ENCODE assay signal across 22 cellular contexts in genomic region chr15:101065570-101066221, GRCh38.
A peak's percentile ranks its signal among the peaks of the same experiment; 100 is the strongest.
DNase-seq lines count a peak whose midpoint lies in the region; ATAC-seq and TF ChIP-seq lines count a peak whose summit lies in the region.
"Had no signal": no experiment of that assay in that cellular context is flagged by ENCODE, and none has a peak within 500 bp of the region (broad histone marks: within the 10 kb centered on the region; RNA-seq: fewer than 3 reads in every experiment).

No MANE protein-coding gene starts in this region.

- DNase-seq in chondrocyte (ENCODE audit: low spot score): peak; percentile 90
- no peak for DNase-seq in mesenchymal stem cell
- peak; percentile 54 for DNase-seq in sciatic nerve (ENCODE audit: low spot score)
- DNase-seq in aorta: peak; percentile 39 to 68
- DNase-seq in naive thymus-derived CD4-positive, alpha-beta T cell: no peak
- no peak for DNase-seq in stimulated activated CD4-positive, alpha-beta T cell treated with anti-CD3 and anti-CD28 coated beads, Interleukin-2, amount 100 ng/mL, for 24 hours
- no peak for DNase-seq in hippocampal formation (lab: John Stamatoyannopoulos, UW)
- DNase-seq: CD8-positive, alpha-beta T cell; DMS 273 treated with DMSO at 0.1 percent for 48 hours; DMS79; EL; GDM1; HCEC 1CT; IMR-90; KG1; MG63; NCI-H2029; NCI-H446; NCI-H524 treated with DMSO at 0.1 percent for 48 hours; NCI-H774 had no signal

- H3K9me3 ChIP-seq in mesenchymal stem cell (ENCODE audit: control insufficient read depth, low read length) (no peaks in the 10 kb centered on the region), aorta (ENCODE audit: control insufficient read depth, low read length) (no peaks in the 10 kb centered on the region)
- H3K9me3 ChIP-seq in naive thymus-derived CD4-positive, alpha-beta T cell (ENCODE audit: control insufficient read depth in 2 of 3, low read length in 3 of 3): no peaks in the 10 kb centered on the region
- H3K9me3 ChIP-seq: MG63, SJSA1 had no signal

- no peak overlapping the region for H3K4me3 Mint-ChIP-seq in chondrocyte (ENCODE audit: unreplicated experiment)
- H3K4me3 Mint-ChIP-seq in naive thymus-derived CD4-positive, alpha-beta T cell: no peak overlapping the region
- H3K4me3 Mint-ChIP-seq: CD8-positive, alpha-beta T cell had no signal

- no peak overlapping the region for H3K9ac ChIP-seq in mesenchymal stem cell (ENCODE audit: low read length)

- ATAC-seq in sciatic nerve (no peak), aorta (ENCODE audit: low FRiP score) (no peak)
- no peak for ATAC-seq in naive thymus-derived CD4-positive, alpha-beta T cell
- ATAC-seq: CD8-positive, alpha-beta T cell had no signal

- 95% methylated on average over 28 of the region's 28 CpGs for WGBS in mesenchymal stem cell
- 97% methylated on average over 28 of the region's 28 CpGs for WGBS in aorta, 2 donors

- H2AK5ac ChIP-seq in mesenchymal stem cell (ENCODE audit: low read length, severe bottlenecking): no peak overlapping the region

- no peaks in the 10 kb centered on the region for H3K27me3 Mint-ChIP-seq in chondrocyte (ENCODE audit: low read depth)
- H3K27me3 Mint-ChIP-seq in naive thymus-derived CD4-positive, alpha-beta T cell: no peaks in the 10 kb centered on the region

- no peak overlapping the region for H3K27ac Mint-ChIP-seq in chondrocyte (ENCODE audit: unreplicated experiment)
- no peak overlapping the region for H3K27ac Mint-ChIP-seq in naive thymus-derived CD4-positive, alpha-beta T cell
- H3K27ac Mint-ChIP-seq: CD8-positive, alpha-beta T cell had no signal

- no peak overlapping the region for H2BK5ac ChIP-seq in mesenchymal stem cell (ENCODE audit: low read depth, low read length, poor library complexity, severe bottlenecking)

- H2BK12ac ChIP-seq in mesenchymal stem cell (ENCODE audit: low read length in 2 of 2): no peak overlapping the region

- no peaks in the 10 kb centered on the region for H3K79me1 ChIP-seq in mesenchymal stem cell (replicated peaks; ENCODE audit: low read length, poor library complexity, severe bottlenecking)

- H3K9me3 Mint-ChIP-seq in chondrocyte (ENCODE audit: low read depth): no peaks in the 10 kb centered on the region
- no peaks in the 10 kb centered on the region for H3K9me3 Mint-ChIP-seq in naive thymus-derived CD4-positive, alpha-beta T cell
- H3K9me3 Mint-ChIP-seq: CD8-positive, alpha-beta T cell had no signal

- H3K4me1 ChIP-seq in mesenchymal stem cell (ENCODE audit: control insufficient read depth, insufficient read depth, low read depth, low read length) (peaks cover 20% of the 10 kb centered on the region), aorta (ENCODE audit: control insufficient read depth in 1 of 2, insufficient read depth in 2 of 2, low read length in 2 of 2) (no peaks in the 10 kb centered on the region)
- H3K4me1 ChIP-seq in naive thymus-derived CD4-positive, alpha-beta T cell (ENCODE audit: control insufficient read depth in 2 of 2, insufficient read depth in 2 of 2, low read length in 2 of 2): no peaks in the 10 kb centered on the region

- H4K8ac ChIP-seq in mesenchymal stem cell (ENCODE audit: low read length): no peak overlapping the region

- no peak overlapping the region for H3K23ac ChIP-seq in mesenchymal stem cell (ENCODE audit: low read length in 2 of 2)

- H2BK15ac ChIP-seq in mesenchymal stem cell (ENCODE audit: low read depth, poor library complexity, severe bottlenecking): peak overlapping the region; percentile 26

- no peaks in the 10 kb centered on the region for H3K27me3 ChIP-seq in mesenchymal stem cell (ENCODE audit: control insufficient read depth in 1 of 2, insufficient read depth in 1 of 2, low read length in 2 of 2)
- H3K27me3 ChIP-seq in aorta (ENCODE audit: control insufficient read depth in 1 of 2, insufficient read depth in 2 of 2, low read length in 1 of 2): no peaks in the 10 kb centered on the region
- no peaks in the 10 kb centered on the region for H3K27me3 ChIP-seq in naive thymus-derived CD4-positive, alpha-beta T cell (ENCODE audit: control insufficient read depth in 2 of 2, insufficient read depth in 2 of 2, low read length in 2 of 2)
- H3K27me3 ChIP-seq: MG63, SJSA1 had no signal

- H3K36me3 Mint-ChIP-seq in chondrocyte (ENCODE audit: low read depth): peaks cover 5% of the 10 kb centered on the region
- no peaks in the 10 kb centered on the region for H3K36me3 Mint-ChIP-seq in naive thymus-derived CD4-positive, alpha-beta T cell
- H3K36me3 Mint-ChIP-seq: CD8-positive, alpha-beta T cell had no signal

- CTCF ChIA-PET in naive thymus-derived CD4-positive, alpha-beta T cell (lab: Charles Lee): interaction anchor here (0.6 kb wide), 1 partner anchor 738 kb away, joined by 4 read pairs; the partner anchor contains the start of gene OR4F6

- no peak overlapping the region for H4K91ac ChIP-seq in mesenchymal stem cell (ENCODE audit: low read length)

- H3K14ac ChIP-seq in mesenchymal stem cell (ENCODE audit: low read length in 2 of 2): no peak overlapping the region

- no peak overlapping the region for H2AFZ ChIP-seq in mesenchymal stem cell (ENCODE audit: low read depth, low read length)

- peak overlapping the region in 1 of 2 experiments; percentile 31 for H3K18ac ChIP-seq in mesenchymal stem cell (ENCODE audit: low read depth in 1 of 2, low read length in 2 of 2)

- H3K27ac ChIP-seq in mesenchymal stem cell (ENCODE audit: low read length, poor library complexity, severe bottlenecking) (no peak overlapping the region), aorta (ENCODE audit: low read depth in 1 of 2, low read length in 2 of 2) (no peak overlapping the region)
- no peak overlapping the region for H3K27ac ChIP-seq in naive thymus-derived CD4-positive, alpha-beta T cell (ENCODE audit: low read depth, low read length)
- H3K27ac ChIP-seq: C4-2B, SJSA1 had no signal

- H3K36me3 ChIP-seq in mesenchymal stem cell (ENCODE audit: control insufficient read depth in 1 of 2, insufficient read depth in 2 of 2, low read depth in 1 of 2, low read length in 2 of 2): peaks cover 0 to 62% of the 10 kb centered on the region in 2 experiments
- no peaks in the 10 kb centered on the region for H3K36me3 ChIP-seq in aorta (ENCODE audit: control insufficient read depth in 1 of 2, insufficient read depth in 2 of 2, low read length in 1 of 2)
- no peaks in the 10 kb centered on the region for H3K36me3 ChIP-seq in naive thymus-derived CD4-positive, alpha-beta T cell (ENCODE audit: control insufficient read depth in 2 of 3, insufficient read depth in 3 of 3, low read length in 3 of 3)

- H3K4ac ChIP-seq in mesenchymal stem cell (ENCODE audit: low read depth in 1 of 2, low read length in 2 of 2): no peak overlapping the region

- POLR2A ChIA-PET in naive thymus-derived CD4-positive, alpha-beta T cell (lab: Charles Lee): no interaction called here

- H3K4me3 ChIP-seq in mesenchymal stem cell (ENCODE audit: insufficient read depth in 1 of 2, low read depth in 1 of 2, low read length in 2 of 2) (no peak overlapping the region), aorta (ENCODE audit: low read length in 2 of 2) (no peak overlapping the region)
- no peak overlapping the region for H3K4me3 ChIP-seq in naive thymus-derived CD4-positive, alpha-beta T cell (ENCODE audit: low read length)
- H3K4me3 ChIP-seq: MG63, SJSA1 had no signal

- H3K4me2 ChIP-seq in mesenchymal stem cell (ENCODE audit: low read length, poor library complexity, severe bottlenecking): no peak overlapping the region

- no peak for TF ChIP-seq CTCF in chondrocyte (IDR thresholded peaks at IDR 0.05)

- H2BK120ac ChIP-seq in mesenchymal stem cell (ENCODE audit: low read depth, low read length): no peak overlapping the region

- H3K4me1 Mint-ChIP-seq in chondrocyte (ENCODE audit: low read depth): peaks cover 38% of the 10 kb centered on the region
- peaks cover 0 to 8% (median 0%) of the 10 kb centered on the region in 7 donors for H3K4me1 Mint-ChIP-seq in naive thymus-derived CD4-positive, alpha-beta T cell

- intact Hi-C loops in sciatic nerve (cut with DNase I): no loop called here
- intact Hi-C loops in aorta (cut with DNase I): no loop called here
- intact Hi-C loops in naive thymus-derived CD4-positive, alpha-beta T cell (cut with micrococcal nuclease): no loop called here

Comparison
In these comparisons a context has a peak if more than half of its experiments do, and no peak if none do; other contexts are left out.
1. DNase-seq: peak in chondrocyte (single experiment), sciatic nerve (single experiment) and aorta (2 of 2); none in mesenchymal stem cell (single experiment), naive thymus-derived CD4-positive, alpha-beta T cell (0 of 9), stimulated activated CD4-positive, alpha-beta T cell treated with anti-CD3 and anti-CD28 coated beads, Interleukin-2, amount 100 ng/mL, for 24 hours (0 of 2) and hippocampal formation (0 of 2).